In genomic region chr3:184175981-184176376, GRCh38 we compare ENCODE assay signal across 9 cellular contexts. TPM values are rescaled to one million over a fixed set of nuclear protein-coding genes. Genes with fewer than 3 reads are reported as not detected.
DNase-seq lines count a peak whose midpoint lies in the region; ATAC-seq and TF ChIP-seq lines count a peak whose summit lies in the region.
"Had no signal": no experiment of that assay in that cellular context is flagged by ENCODE, and none has a peak within 500 bp of the region (broad histone marks: within the 10 kb centered on the region; RNA-seq: fewer than 3 reads in every experiment).

No MANE protein-coding gene starts in this region.

- H3K27me3 ChIP-seq in ascending aorta (no peaks in the 10 kb centered on the region), left lung (no peaks in the 10 kb centered on the region), thoracic aorta (replicated peaks; ENCODE audit: insufficient read depth) (no peaks in the 10 kb centered on the region)

- peak overlapping the region; percentile 90 for H3K27ac Mint-ChIP-seq in activated CD8-positive, alpha-beta memory T cell treated with anti-CD3 and anti-CD28 coated beads, Interleukin-2, amount 10 ng/mL, durations not matched to agents 7 days and 5 days

- peaks cover 27% of the 10 kb centered on the region for H3K4me1 Mint-ChIP-seq in activated CD8-positive, alpha-beta memory T cell treated with anti-CD3 and anti-CD28 coated beads, Interleukin-2, amount 10 ng/mL, durations not matched to agents 7 days and 5 days

- no peaks in the 10 kb centered on the region for H3K9me3 Mint-ChIP-seq in activated CD8-positive, alpha-beta memory T cell treated with anti-CD3 and anti-CD28 coated beads, Interleukin-2, amount 10 ng/mL, durations not matched to agents 7 days and 5 days (ENCODE audit: low read depth)

- no peak for DNase-seq in activated CD8-positive, alpha-beta memory T cell treated with anti-CD3 and anti-CD28 coated beads, Interleukin-2, amount 10 ng/mL, durations not matched to agents 7 days and 5 days
- no peak for DNase-seq in activated CD8-positive, alpha-beta memory T cell treated with anti-CD3 and anti-CD28 coated beads, Interleukin-2, amount 50 U/mL, for 48 hours
- DNase-seq in ascending aorta (ENCODE audit: low spot score in 2 of 2) (no peak), left lung (no peak), thoracic aorta (ENCODE audit: low spot score) (no peak), SHP77 treated with DMSO at 0.1 percent for 48 hours (lab: John Stamatoyannopoulos, UW) (no peak), NCI-H774 (lab: John Stamatoyannopoulos, UW) (no peak), AG08395 (ENCODE audit: low spot score) (no peak)
- DNase-seq: activated effector memory CD4-positive, alpha-beta T cell treated with Interleukin-2 at 50 U/mL for 16 hours had no signal

- TF ChIP-seq CTCF in ascending aorta (IDR thresholded peaks at IDR 0.05), result no peak
- TF ChIP-seq CTCF in left lung (IDR thresholded peaks at IDR 0.05), result no peak
- no peak for TF ChIP-seq CTCF in thoracic aorta (IDR thresholded peaks at IDR 0.05)

- H3K36me3 Mint-ChIP-seq in activated CD8-positive, alpha-beta memory T cell treated with anti-CD3 and anti-CD28 coated beads, Interleukin-2, amount 10 ng/mL, durations not matched to agents 7 days and 5 days, result peaks cover 19% of the 10 kb centered on the region

- CTCF ChIA-PET in activated CD8-positive, alpha-beta memory T cell treated with anti-CD3 and anti-CD28 coated beads, Interleukin-2, amount 10 ng/mL, durations not matched to agents 7 days and 5 days (lab: Charles Lee), result interaction anchor here (0.7 to 1.7 kb wide), 2 partner anchors 8 to 47 kb away, joined by 3 to 6 read pairs; no protein-coding TSS in a partner anchor

- no peaks in the 10 kb centered on the region for H3K27me3 Mint-ChIP-seq in activated CD8-positive, alpha-beta memory T cell treated with anti-CD3 and anti-CD28 coated beads, Interleukin-2, amount 10 ng/mL, durations not matched to agents 7 days and 5 days

- peak overlapping the region; percentile 95 for H3K4me3 Mint-ChIP-seq in activated CD8-positive, alpha-beta memory T cell treated with anti-CD3 and anti-CD28 coated beads, Interleukin-2, amount 10 ng/mL, durations not matched to agents 7 days and 5 days

- no peak for ATAC-seq in activated CD8-positive, alpha-beta memory T cell treated with anti-CD3 and anti-CD28 coated beads, Interleukin-2, amount 10 ng/mL, durations not matched to agents 7 days and 5 days
- ATAC-seq in left lung, result no peak
- ATAC-seq in thoracic aorta (ENCODE audit: insufficient number of reproducible peaks, low FRiP score, low read depth), result no peak

- peak overlapping the region; percentile 96 to 97 for H3K4me3 ChIP-seq in ascending aorta
- H3K4me3 ChIP-seq in left lung, result peak overlapping the region; percentile 95 to 99
- H3K4me3 ChIP-seq in thoracic aorta, result peak overlapping the region; percentile 98

- H3K36me3 ChIP-seq in ascending aorta (peaks cover 45 to 52% of the 10 kb centered on the region in 2 donors), left lung (peaks cover 6 to 58% of the 10 kb centered on the region in 2 donors), thoracic aorta (peaks cover 51% of the 10 kb centered on the region)

- peaks cover 11 to 18% of the 10 kb centered on the region in 2 donors for H3K4me1 ChIP-seq in ascending aorta
- peaks cover 19 to 54% of the 10 kb centered on the region in 2 donors for H3K4me1 ChIP-seq in left lung
- H3K4me1 ChIP-seq in thoracic aorta (ENCODE audit: control insufficient read depth in 1 of 2, low read depth in 2 of 2), result peaks cover 24 to 30% of the 10 kb centered on the region in 2 donors

- intact Hi-C loops in ascending aorta (cut with DNase I), result loop anchor here (1.0 to 10.0 kb wide), 2 partner anchors 10 to 291 kb away; partner anchors contain the start of genes ABCF3 and PARL
- intact Hi-C loops in left lung (cut with DNase I), result no loop called here

- H3K27ac ChIP-seq in ascending aorta (peak overlapping the region; percentile 91 to 96), left lung (peak overlapping the region; percentile 83 to 88), thoracic aorta (peak overlapping the region; percentile 74 to 92)

- H3K9me3 ChIP-seq in ascending aorta (no peaks in the 10 kb centered on the region), left lung (no peaks in the 10 kb centered on the region), thoracic aorta (no peaks in the 10 kb centered on the region)

RNA-seq across cellular contexts. Expression of gene AP2M1, which starts 1.3 kb away (rescaled TPM):
- 100 to 1,000 TPM; 218 to 230 TPM for total RNA-seq in activated CD8-positive, alpha-beta memory T cell treated with anti-CD3 and anti-CD28 coated beads, Interleukin-2, amount 10 ng/mL, durations not matched to agents 7 days and 5 days
- 101 TPM for total RNA-seq in ascending aorta
- 100 to 1,000 TPM; 296 to 347 TPM for total RNA-seq in left lung
- 100 to 1,000 TPM; 194 to 203 TPM for total RNA-seq in thoracic aorta

RNA-seq across cellular contexts. Expression of gene ABCF3, which starts 10.0 kb away (rescaled TPM):
- 10 to 100 TPM; 57.6 to 60.2 TPM for total RNA-seq in activated CD8-positive, alpha-beta memory T cell treated with anti-CD3 and anti-CD28 coated beads, Interleukin-2, amount 10 ng/mL, durations not matched to agents 7 days and 5 days
- 93.3 TPM for total RNA-seq in ascending aorta
- 10 to 100 TPM; 63.3 to 69.9 TPM for total RNA-seq in left lung
- 10 to 100 TPM; 50.2 to 62.1 TPM for total RNA-seq in thoracic aorta

RNA-seq across cellular contexts. Expression of gene DVL3, which starts 20.8 kb away (rescaled TPM):
- total RNA-seq in activated CD8-positive, alpha-beta memory T cell treated with anti-CD3 and anti-CD28 coated beads, Interleukin-2, amount 10 ng/mL, durations not matched to agents 7 days and 5 days, result 10 to 100 TPM; 42.6 to 44.2 TPM
- total RNA-seq in ascending aorta, result 36.6 TPM
- total RNA-seq in left lung, result 10 to 100 TPM; 62.5 to 72.6 TPM
- 100 to 1,000 TPM in 1 of 2 donors, 10 to 100 TPM in 1; 50.5 to 102 TPM for total RNA-seq in thoracic aorta

RNA-seq across cellular contexts. Expression of gene EIF2B5, which starts 40.8 kb away (rescaled TPM):
- total RNA-seq in activated CD8-positive, alpha-beta memory T cell treated with anti-CD3 and anti-CD28 coated beads, Interleukin-2, amount 10 ng/mL, durations not matched to agents 7 days and 5 days, result 10 to 100 TPM; 52.2 to 61.6 TPM
- total RNA-seq in ascending aorta (24.7 TPM), left lung (10 to 100 TPM; 32.2 to 44.5 TPM), thoracic aorta (10 to 100 TPM; 38.7 to 39.7 TPM)

RNA-seq across cellular contexts. Expression of gene VWA5B2, which starts 53.4 kb away (rescaled TPM):
- total RNA-seq in activated CD8-positive, alpha-beta memory T cell treated with anti-CD3 and anti-CD28 coated beads, Interleukin-2, amount 10 ng/mL, durations not matched to agents 7 days and 5 days, result not detected
- total RNA-seq in ascending aorta, result 0.32 TPM
- under 1 TPM in 1 of 2 donors, not detected in 1; 0.31 TPM for total RNA-seq in left lung
- not detected for total RNA-seq in thoracic aorta
